Comparison of ENCODE assay signal across 32 cellular contexts in genomic region chr7:117195361-117195760, GRCh38.
"Had no signal": no experiment of that assay in that cellular context is flagged by ENCODE, and none has a peak within 500 bp of the region (broad histone marks: within the 10 kb centered on the region; RNA-seq: fewer than 3 reads in every experiment).

No MANE protein-coding gene starts in this region.

- H3K4me3 ChIP-seq: adrenal gland, ascending aorta, cardiac muscle cell, esophagus muscularis mucosa, heart left ventricle, ovary, right lobe of liver, uterus had no signal

- ATAC-seq: foreskin keratinocyte; heart left ventricle; left colon; naive thymus-derived CD4-positive, alpha-beta T cell; right lobe of liver had no signal

- H3K27me3 Mint-ChIP-seq: activated CD4-positive, alpha-beta memory T cell treated with anti-CD3 and anti-CD28 coated beads for 36 hours; activated CD4-positive, alpha-beta T cell treated with anti-CD3 and anti-CD28 coated beads, Interleukin-2, amount 10 ng/mL, durations not matched to agents 24 days and 14 days; activated naive CD8-positive, alpha-beta T cell treated with anti-CD3 and anti-CD28 coated beads for 36 hours; brain; naive thymus-derived CD4-positive, alpha-beta T cell; progenitor cell of endocrine pancreas; stimulated activated naive CD8-positive, alpha-beta T cell treated with anti-CD3 and anti-CD28 coated beads, Interleukin-15, Interleukin-2, amounts not matched to agents 100 ng/mL and 50 ng/mL, for 24 hours; type B pancreatic cell had no signal

- H3K9me3 ChIP-seq: adrenal gland, ascending aorta, esophagus muscularis mucosa, heart left ventricle, ovary, right lobe of liver, uterus had no signal

- H3K27ac Mint-ChIP-seq: activated CD4-positive, alpha-beta memory T cell treated with anti-CD3 and anti-CD28 coated beads for 36 hours; activated CD4-positive, alpha-beta T cell treated with anti-CD3 and anti-CD28 coated beads, Interleukin-2, amount 10 ng/mL, durations not matched to agents 24 days and 14 days; activated naive CD4-positive, alpha-beta T cell treated with anti-CD3 and anti-CD28 coated beads for 36 hours; activated naive CD8-positive, alpha-beta T cell treated with anti-CD3 and anti-CD28 coated beads for 36 hours; activated T-helper 1 cell treated with anti-CD3 and anti-CD28 coated beads, Interleukin-12 subunit alpha, Interleukin-12 subunit beta, Interleukin-2, Interleukin-4 antibody, amounts not matched to agents 30 ng/mL and 10 ng/mL and 1 ng/mL, durations not matched to agents 14 hours and 24 hours and 36 hours; naive thymus-derived CD4-positive, alpha-beta T cell; progenitor cell of endocrine pancreas; stimulated activated naive CD8-positive, alpha-beta T cell treated with anti-CD3 and anti-CD28 coated beads, Interleukin-15, Interleukin-2, amounts not matched to agents 100 ng/mL and 50 ng/mL, for 24 hours; T-helper 2 cell treated with Interferon-gamma antibody and Interleukin-4, amounts not matched to agents 5 μg/mL and 100 μg/mL, for 36 hours; type B pancreatic cell had no signal

- H3K27ac ChIP-seq: adrenal gland, ascending aorta, esophagus muscularis mucosa, foreskin keratinocyte, heart left ventricle, ovary, right lobe of liver, uterus, VCaP had no signal

- FAIRE-seq: kidney, TTC549 had no signal

- H3K4me3 Mint-ChIP-seq: activated CD4-positive, alpha-beta memory T cell treated with anti-CD3 and anti-CD28 coated beads for 36 hours; activated CD4-positive, alpha-beta T cell treated with anti-CD3 and anti-CD28 coated beads, Interleukin-2, amount 10 ng/mL, durations not matched to agents 24 days and 14 days; activated naive CD4-positive, alpha-beta T cell treated with anti-CD3 and anti-CD28 coated beads for 36 hours; activated naive CD8-positive, alpha-beta T cell treated with anti-CD3 and anti-CD28 coated beads for 36 hours; activated T-helper 1 cell treated with anti-CD3 and anti-CD28 coated beads, Interleukin-12 subunit alpha, Interleukin-12 subunit beta, Interleukin-2, Interleukin-4 antibody, amounts not matched to agents 30 ng/mL and 10 ng/mL and 1 ng/mL, durations not matched to agents 14 hours and 24 hours and 36 hours; brain; immature natural killer cell; naive thymus-derived CD4-positive, alpha-beta T cell; stimulated activated naive CD8-positive, alpha-beta T cell treated with anti-CD3 and anti-CD28 coated beads, Interleukin-15, Interleukin-2, amounts not matched to agents 100 ng/mL and 50 ng/mL, for 24 hours; T-helper 2 cell treated with Interferon-gamma antibody and Interleukin-4, amounts not matched to agents 5 μg/mL and 100 μg/mL, for 36 hours; type B pancreatic cell had no signal

- H3K36me3 ChIP-seq: adrenal gland, ovary, uterus had no signal

- H3K27me3 ChIP-seq: adrenal gland, ascending aorta, cardiac muscle cell, esophagus muscularis mucosa, foreskin keratinocyte, heart left ventricle, ovary, right lobe of liver, uterus had no signal

- DNase-seq: activated CD4-positive, alpha-beta memory T cell treated with anti-CD3 and anti-CD28 coated beads for 36 hours; activated CD4-positive, alpha-beta T cell treated with anti-CD3 and anti-CD28 coated beads, Interleukin-2, amount 10 ng/mL, durations not matched to agents 24 days and 14 days; activated CD8-positive, alpha-beta memory T cell treated with anti-CD3 and anti-CD28 coated beads, Interleukin-2, amount 50 U/mL, for 4 hours; activated effector memory CD4-positive, alpha-beta T cell treated with anti-CD3 and anti-CD28 coated beads, Interleukin-2, amount 50 U/mL, for 16 hours; activated naive CD4-positive, alpha-beta T cell treated with anti-CD3 and anti-CD28 coated beads for 36 hours; activated naive CD8-positive, alpha-beta T cell treated with anti-CD3 and anti-CD28 coated beads for 36 hours; activated T-cell treated with anti-CD3 and anti-CD28 coated beads, Interleukin-2, amount 50 U/mL, for 1 hour; adrenal gland; cortex of kidney; foreskin keratinocyte; heart left ventricle; hypothalamus; immature natural killer cell; kidney; left colon; midbrain; naive thymus-derived CD4-positive, alpha-beta T cell; ovary; right lobe of liver; stimulated activated CD4-positive, alpha-beta T cell treated with anti-CD3 and anti-CD28 coated beads, Interleukin-4, amount 100 ng/mL, for 1 hour; uterus had no signal

- H3K4me1 ChIP-seq: adrenal gland, ascending aorta, esophagus muscularis mucosa, foreskin keratinocyte, right lobe of liver, uterus had no signal

- H3K4me1 Mint-ChIP-seq: activated CD4-positive, alpha-beta T cell treated with anti-CD3 and anti-CD28 coated beads, Interleukin-2, amount 10 ng/mL, durations not matched to agents 24 days and 14 days; activated naive CD8-positive, alpha-beta T cell treated with anti-CD3 and anti-CD28 coated beads for 36 hours; immature natural killer cell; naive thymus-derived CD4-positive, alpha-beta T cell had no signal

- H3K36me3 Mint-ChIP-seq: activated CD4-positive, alpha-beta memory T cell treated with anti-CD3 and anti-CD28 coated beads for 36 hours had no signal

- H3K9me3 Mint-ChIP-seq: activated CD4-positive, alpha-beta memory T cell treated with anti-CD3 and anti-CD28 coated beads for 36 hours; activated CD4-positive, alpha-beta T cell treated with anti-CD3 and anti-CD28 coated beads, Interleukin-2, amount 10 ng/mL, durations not matched to agents 24 days and 14 days; activated naive CD4-positive, alpha-beta T cell treated with anti-CD3 and anti-CD28 coated beads for 36 hours; activated naive CD8-positive, alpha-beta T cell treated with anti-CD3 and anti-CD28 coated beads for 36 hours; activated T-helper 1 cell treated with anti-CD3 and anti-CD28 coated beads, Interleukin-12 subunit alpha, Interleukin-12 subunit beta, Interleukin-2, Interleukin-4 antibody, amounts not matched to agents 30 ng/mL and 10 ng/mL and 1 ng/mL, durations not matched to agents 14 hours and 24 hours and 36 hours; brain; immature natural killer cell; naive thymus-derived CD4-positive, alpha-beta T cell; stimulated activated naive CD8-positive, alpha-beta T cell treated with anti-CD3 and anti-CD28 coated beads, Interleukin-15, Interleukin-2, amounts not matched to agents 100 ng/mL and 50 ng/mL, for 24 hours; T-helper 2 cell treated with Interferon-gamma antibody and Interleukin-4, amounts not matched to agents 5 μg/mL and 100 μg/mL, for 36 hours; type B pancreatic cell had no signal
